13 cellular contexts compared by ENCODE assay signal in the genomic region with DNA sequence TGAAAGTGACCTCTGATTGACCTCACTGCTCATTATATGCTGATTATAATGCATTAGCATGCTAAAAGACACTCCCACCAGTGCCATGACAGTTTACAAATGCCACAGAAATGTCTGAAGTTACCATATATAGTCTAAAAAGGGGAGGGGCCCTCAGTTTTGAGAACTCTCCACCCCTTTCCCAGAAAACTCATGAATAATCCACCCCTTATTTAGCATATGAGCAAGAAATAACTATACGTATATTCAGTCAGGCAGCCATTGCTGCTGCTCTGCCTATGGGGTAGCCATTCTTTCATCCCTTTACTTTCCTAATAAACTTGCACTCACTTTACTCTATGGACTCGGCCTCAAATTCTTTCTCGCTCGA.
A peak's percentile ranks its signal among the peaks of the same experiment; 100 is the strongest.
DNase-seq lines count a peak whose midpoint lies in the region; ATAC-seq and TF ChIP-seq lines count a peak whose summit lies in the region.
"Had no signal": no experiment of that assay in that cellular context is flagged by ENCODE, and none has a peak within 500 bp of the region (broad histone marks: within the 10 kb centered on the region; RNA-seq: fewer than 3 reads in every experiment).

No MANE protein-coding gene starts in this region.

- TF ChIP-seq CTCF in osteoblast (IDR thresholded peaks at IDR 0.05; ENCODE audit: extremely low read depth, low read depth, low read length), result no peak

- no peak overlapping the region for H3K4ac ChIP-seq in trophoblast cell (ENCODE audit: low read depth, low read length)

- no peaks in the 10 kb centered on the region for H3K36me3 ChIP-seq in trophoblast cell (ENCODE audit: control insufficient read depth in 1 of 2, insufficient read depth in 2 of 2, low read length in 2 of 2)
- no peaks in the 10 kb centered on the region for H3K36me3 ChIP-seq in osteoblast (ENCODE audit: insufficient read depth, low read length)
- H3K36me3 ChIP-seq: BLaER1 treated with 17β-estradiol and CSF1 and Interleukin-3, amounts not matched to agents 10 nM and 100 nM had no signal

- no peak overlapping the region for H2AK5ac ChIP-seq in trophoblast cell (ENCODE audit: low read length)

- DNase-seq in EH (ENCODE audit: low read depth), result peak; percentile 39
- peak; percentile 7 for DNase-seq in M059J (ENCODE audit: low read depth)
- DNase-seq in astrocyte of the hippocampus (ENCODE audit: low read depth, low spot score), result peak; percentile 28
- DNase-seq in trophoblast cell, result no peak
- DNase-seq in DMS79 (lab: John Stamatoyannopoulos, UW), result no peak
- no peak for DNase-seq in osteoblast (ENCODE audit: insufficient read length, low spot score, missing footprints)
- DNase-seq: CD8-positive, alpha-beta T cell; DMS 273 treated with DMSO at 0.1 percent for 48 hours; DMS53; GF-D8; GM23248 had no signal

- peaks cover 2% of the 10 kb centered on the region for H3K79me1 ChIP-seq in trophoblast cell (ENCODE audit: low read length)

- H3K4me1 ChIP-seq in trophoblast cell (ENCODE audit: control insufficient read depth in 1 of 2, insufficient read depth in 2 of 2, low read length in 2 of 2), result peaks cover 2 to 3% of the 10 kb centered on the region in 2 experiments
- peaks cover 23% of the 10 kb centered on the region for H3K4me1 ChIP-seq in osteoblast (ENCODE audit: insufficient read depth, low read length)

- no peak overlapping the region for H4K12ac ChIP-seq in trophoblast cell (ENCODE audit: low read depth, low read length)

- H3K14ac ChIP-seq in trophoblast cell (ENCODE audit: low read length), result no peak overlapping the region

- H4K20me1 ChIP-seq in osteoblast (ENCODE audit: insufficient read depth, low read length), result no peaks in the 10 kb centered on the region
- H4K20me1 ChIP-seq: BLaER1 treated with 17β-estradiol and CSF1 and Interleukin-3, amounts not matched to agents 10 nM and 100 nM had no signal

- H2BK120ac ChIP-seq in trophoblast cell (ENCODE audit: insufficient read depth, low read length, poor library complexity), result peak overlapping the region; percentile 72

- H3K27ac ChIP-seq in trophoblast cell (ENCODE audit: low read depth, low read length) (peak overlapping the region; percentile 38), osteoblast (ENCODE audit: low read depth, low read length) (no peak overlapping the region)
- H3K27ac ChIP-seq: BLaER1 treated with 17β-estradiol and CSF1 and Interleukin-3, amounts not matched to agents 10 nM and 100 nM; GM23248 had no signal

- H2BK5ac ChIP-seq in trophoblast cell (ENCODE audit: low read depth, low read length, poor library complexity), result no peak overlapping the region

- H3K4me3 ChIP-seq in trophoblast cell (ENCODE audit: low read depth, low read length) (no peak overlapping the region), osteoblast (ENCODE audit: insufficient read depth, low read length) (no peak overlapping the region)
- H3K4me3 ChIP-seq: BLaER1 treated with 17β-estradiol and CSF1 and Interleukin-3, amounts not matched to agents 10 nM and 100 nM; GM23248 had no signal

- H3K27me3 ChIP-seq in trophoblast cell (ENCODE audit: insufficient read depth, low read length) (no peaks in the 10 kb centered on the region), osteoblast (ENCODE audit: insufficient read depth, low read length) (no peaks in the 10 kb centered on the region)
- H3K27me3 ChIP-seq: BLaER1 treated with 17β-estradiol and CSF1 and Interleukin-3, amounts not matched to agents 10 nM and 100 nM had no signal

- H3K79me2 ChIP-seq in trophoblast cell (ENCODE audit: control insufficient read depth, insufficient read depth, low read length, poor library complexity) (no peaks in the 10 kb centered on the region), osteoblast (ENCODE audit: insufficient read depth, low read length) (no peaks in the 10 kb centered on the region)

- no peak overlapping the region for H3K9ac ChIP-seq in trophoblast cell (ENCODE audit: low read length)
- H3K9ac ChIP-seq: BLaER1 treated with 17β-estradiol and CSF1 and Interleukin-3, amounts not matched to agents 10 nM and 100 nM; GM23248 had no signal

- H3K9me3 ChIP-seq in trophoblast cell (ENCODE audit: insufficient read depth, low read depth, low read length) (no peaks in the 10 kb centered on the region), osteoblast (ENCODE audit: low read depth, low read length) (no peaks in the 10 kb centered on the region)
- H3K9me3 ChIP-seq: BLaER1 treated with 17β-estradiol and CSF1 and Interleukin-3, amounts not matched to agents 10 nM and 100 nM had no signal

- H4K8ac ChIP-seq in trophoblast cell (ENCODE audit: low read depth, low read length), result peak overlapping the region; percentile 65

- H3K4me2 ChIP-seq in trophoblast cell (ENCODE audit: low read length) (no peak overlapping the region), osteoblast (ENCODE audit: insufficient read depth, low read length) (no peak overlapping the region)
- H3K4me2 ChIP-seq: BLaER1 treated with 17β-estradiol and CSF1 and Interleukin-3, amounts not matched to agents 10 nM and 100 nM had no signal

- no CpG with 5 or more reads among the region's 4 CpGs for WGBS in trophoblast cell (ENCODE audit: extremely low coverage, insufficient coverage, insufficient read length)

- no peak overlapping the region for H3K23ac ChIP-seq in trophoblast cell (ENCODE audit: low read length)

- ATAC-seq in GM21526 (IDR thresholded peaks at IDR 0.05; ENCODE audit: low FRiP score, unreplicated experiment), result no peak
- ATAC-seq: CD8-positive, alpha-beta T cell had no signal

- no peak overlapping the region for H3K18ac ChIP-seq in trophoblast cell (ENCODE audit: low read length)

- H2BK12ac ChIP-seq in trophoblast cell (ENCODE audit: low read length), result no peak overlapping the region

- H4K91ac ChIP-seq in trophoblast cell (ENCODE audit: low read depth, low read length), result peak overlapping the region; percentile 5

- H2AFZ ChIP-seq in trophoblast cell (ENCODE audit: insufficient read depth, low read length, poor library complexity) (no peak overlapping the region), osteoblast (ENCODE audit: low read length) (no peak overlapping the region)
- H2AFZ ChIP-seq: GM23248 had no signal

Comparison
In these comparisons a context has a peak if more than half of its experiments do, and no peak if none do; other contexts are left out.
1. DNase-seq: peak in EH (single experiment), M059J (single experiment) and astrocyte of the hippocampus (single experiment); none in trophoblast cell (0 of 2), DMS79 (single experiment) and osteoblast (single experiment).